Comparison of ENCODE assay signal across 12 cellular contexts in the genomic region with DNA sequence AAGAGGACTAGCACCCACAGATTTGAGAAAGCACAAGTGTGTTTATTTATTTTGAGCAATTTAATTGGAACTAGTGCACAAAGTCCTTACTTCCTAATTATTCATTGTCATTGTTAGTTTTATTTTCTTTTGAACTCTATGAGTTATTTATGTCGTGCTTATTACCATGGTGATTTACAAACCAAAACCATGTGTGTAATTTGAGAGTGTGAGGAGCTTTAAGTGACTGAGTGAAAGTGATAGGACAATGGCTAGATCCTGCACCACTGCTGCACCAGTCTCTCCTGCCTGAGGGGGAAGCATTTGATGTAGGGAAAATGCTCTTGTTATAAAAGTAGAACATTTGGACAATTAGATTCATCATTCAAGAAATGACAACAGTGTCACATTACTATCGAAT.
DNase-seq lines count a peak whose midpoint lies in the region; ATAC-seq, FAIRE-seq and TF ChIP-seq lines count a peak whose summit lies in the region.
"Had no signal": no experiment of that assay in that cellular context is flagged by ENCODE, and none has a peak within 500 bp of the region (broad histone marks: within the 10 kb centered on the region; RNA-seq: fewer than 3 reads in every experiment).

No MANE protein-coding gene starts in this region.

- peak; percentile 62 to 91 (median 83) for ATAC-seq in natural killer cell
- ATAC-seq in natural killer cell treated with Interleukin-12 subunit alpha and Interleukin-12 subunit beta and Interleukin-15 and Interleukin-18, amount 100 ng/mL, for 72 hours, result no peak
- peak; percentile 75 for ATAC-seq in effector memory CD8-positive, alpha-beta T cell (replicated peaks)
- no peak for ATAC-seq in left lung

- peak overlapping the region in 1 of 2 donors; percentile 29 for H3K27ac Mint-ChIP-seq in natural killer cell
- no peak overlapping the region for H3K27ac Mint-ChIP-seq in natural killer cell treated with Interleukin-12 subunit alpha and Interleukin-12 subunit beta and Interleukin-15 and Interleukin-18, amount 100 ng/mL, for 72 hours
- peak overlapping the region in 1 of 2 donors; percentile 86 for H3K27ac Mint-ChIP-seq in effector memory CD8-positive, alpha-beta T cell
- peak overlapping the region; percentile 47 for H3K27ac Mint-ChIP-seq in type B pancreatic cell

- H3K4me1 Mint-ChIP-seq in natural killer cell (peaks cover 6 to 9% of the 10 kb centered on the region in 2 donors), type B pancreatic cell (ENCODE audit: unreplicated experiment) (peaks cover 31% of the 10 kb centered on the region)
- no peaks in the 10 kb centered on the region for H3K4me1 Mint-ChIP-seq in natural killer cell treated with Interleukin-12 subunit alpha and Interleukin-12 subunit beta and Interleukin-15 and Interleukin-18, amount 100 ng/mL, for 72 hours (ENCODE audit: low read depth in 2 of 2)
- peaks cover 2 to 23% of the 10 kb centered on the region in 2 donors for H3K4me1 Mint-ChIP-seq in effector memory CD8-positive, alpha-beta T cell (ENCODE audit: low read depth in 2 of 2)

- intact Hi-C loops in natural killer cell (cut with micrococcal nuclease), result no loop called here
- intact Hi-C loops in left lung (cut with DNase I), result no loop called here

- H3K27me3 ChIP-seq in left lung (no peaks in the 10 kb centered on the region), small intestine (ENCODE audit: control insufficient read depth in 2 of 2, insufficient read depth in 2 of 2, low read length in 2 of 2) (no peaks in the 10 kb centered on the region)
- H3K27me3 ChIP-seq: thyroid gland had no signal

- H3K27me3 Mint-ChIP-seq in natural killer cell (ENCODE audit: low read depth in 2 of 2) (peaks cover 7 to 30% of the 10 kb centered on the region in 2 donors), type B pancreatic cell (no peaks in the 10 kb centered on the region)
- peaks cover 15 to 20% of the 10 kb centered on the region in 2 donors for H3K27me3 Mint-ChIP-seq in natural killer cell treated with Interleukin-12 subunit alpha and Interleukin-12 subunit beta and Interleukin-15 and Interleukin-18, amount 100 ng/mL, for 72 hours
- no peaks in the 10 kb centered on the region for H3K27me3 Mint-ChIP-seq in effector memory CD8-positive, alpha-beta T cell

- H3K9me3 Mint-ChIP-seq in natural killer cell (peaks cover 0 to 4% of the 10 kb centered on the region in 2 donors), type B pancreatic cell (peaks cover 3% of the 10 kb centered on the region)
- H3K9me3 Mint-ChIP-seq in natural killer cell treated with Interleukin-12 subunit alpha and Interleukin-12 subunit beta and Interleukin-15 and Interleukin-18, amount 100 ng/mL, for 72 hours, result peaks cover 4% of the 10 kb centered on the region
- H3K9me3 Mint-ChIP-seq in effector memory CD8-positive, alpha-beta T cell, result no peaks in the 10 kb centered on the region

- no peak overlapping the region for H3K27ac ChIP-seq in left lung
- no peak overlapping the region for H3K27ac ChIP-seq in small intestine (ENCODE audit: low read depth in 1 of 2, low read length in 1 of 2)
- H3K27ac ChIP-seq: prostate gland, thyroid gland had no signal

- H3K9me3 ChIP-seq in left lung, result no peaks in the 10 kb centered on the region
- no peaks in the 10 kb centered on the region for H3K9me3 ChIP-seq in small intestine (ENCODE audit: control insufficient read depth, low read depth)
- H3K9me3 ChIP-seq: prostate gland, thyroid gland had no signal

- H3K36me3 Mint-ChIP-seq in natural killer cell, result peaks cover 9% of the 10 kb centered on the region
- H3K36me3 Mint-ChIP-seq in natural killer cell treated with Interleukin-12 subunit alpha and Interleukin-12 subunit beta and Interleukin-15 and Interleukin-18, amount 100 ng/mL, for 72 hours, result peaks cover 8% of the 10 kb centered on the region
- H3K36me3 Mint-ChIP-seq in effector memory CD8-positive, alpha-beta T cell (ENCODE audit: insufficient read depth), result no peaks in the 10 kb centered on the region
- H3K36me3 Mint-ChIP-seq in type B pancreatic cell, result no peaks in the 10 kb centered on the region

- H3K36me3 ChIP-seq in left lung, result no peaks in the 10 kb centered on the region
- no peaks in the 10 kb centered on the region for H3K36me3 ChIP-seq in small intestine (ENCODE audit: control insufficient read depth in 2 of 2, insufficient read depth in 2 of 2, low read length in 2 of 2)
- H3K36me3 ChIP-seq: prostate gland, thyroid gland had no signal

- no peak overlapping the region for H3K4me3 ChIP-seq in left lung
- no peak overlapping the region for H3K4me3 ChIP-seq in small intestine (ENCODE audit: low read depth in 1 of 2, low read length in 2 of 2)
- H3K4me3 ChIP-seq: prostate gland, thyroid gland had no signal

- FAIRE-seq in small intestine (lab: Jason Lieb, UNC), result no peak

- no peak for DNase-seq in natural killer cell
- no peak for DNase-seq in natural killer cell treated with Interleukin-12 subunit alpha and Interleukin-12 subunit beta and Interleukin-15 and Interleukin-18, amount 100 ng/mL, for 72 hours (ENCODE audit: low spot score)
- DNase-seq in NCI-H526 (lab: John Stamatoyannopoulos, UW), result peak; percentile 27 to 58
- no peak for DNase-seq in effector memory CD8-positive, alpha-beta T cell
- DNase-seq in type B pancreatic cell (ENCODE audit: extremely low spot score, unreplicated experiment), result no peak
- no peak for DNase-seq in left lung
- DNase-seq in NCI-H1930 (lab: John Stamatoyannopoulos, UW), result no peak
- DNase-seq in small intestine, result no peak
- DNase-seq: activated CD4-positive, alpha-beta T cell treated with anti-CD3 and anti-CD28 coated beads, Interleukin-2, amount 50 U/mL, for 1 hour; NCI-H1092; thyroid gland had no signal

- H3K4me3 Mint-ChIP-seq in natural killer cell, result no peak overlapping the region
- H3K4me3 Mint-ChIP-seq in natural killer cell treated with Interleukin-12 subunit alpha and Interleukin-12 subunit beta and Interleukin-15 and Interleukin-18, amount 100 ng/mL, for 72 hours, result no peak overlapping the region
- no peak overlapping the region for H3K4me3 Mint-ChIP-seq in effector memory CD8-positive, alpha-beta T cell
- no peak overlapping the region for H3K4me3 Mint-ChIP-seq in type B pancreatic cell

- 38 to 40% (median 39%) methylated on average over 2 of the region's 2 CpGs for whole genome bisulfite sequencing in small intestine, 3 donors

- TF ChIP-seq CTCF in natural killer cell (IDR thresholded peaks at IDR 0.05), result no peak
- TF ChIP-seq CTCF in type B pancreatic cell (conservative IDR thresholded peaks at IDR 0.05), result peak; percentile 52
- TF ChIP-seq CTCF in left lung (IDR thresholded peaks at IDR 0.05), result no peak

- H3K4me1 ChIP-seq in left lung (no peaks in the 10 kb centered on the region), small intestine (ENCODE audit: control insufficient read depth in 2 of 2, insufficient read depth in 1 of 2, low read depth in 1 of 2, low read length in 1 of 2) (no peaks in the 10 kb centered on the region)
- H3K4me1 ChIP-seq: prostate gland, thyroid gland had no signal

Comparison
In these comparisons a context has a peak if more than half of its experiments do, and no peak if none do; other contexts are left out.
1. ATAC-seq: peak in natural killer cell (3 of 3) and effector memory CD8-positive, alpha-beta T cell (single experiment); none in natural killer cell treated with Interleukin-12 subunit alpha and Interleukin-12 subunit beta and Interleukin-15 and Interleukin-18, amount 100 ng/mL, for 72 hours (0 of 2) and left lung (single experiment).
2. DNase-seq: peak in NCI-H526 (2 of 2); none in natural killer cell (single experiment), natural killer cell treated with Interleukin-12 subunit alpha and Interleukin-12 subunit beta and Interleukin-15 and Interleukin-18, amount 100 ng/mL, for 72 hours (single experiment), effector memory CD8-positive, alpha-beta T cell (0 of 3), type B pancreatic cell (single experiment), left lung (0 of 2), NCI-H1930 (0 of 2) and small intestine (single experiment).